Comparison of ENCODE assay signal across 8 cellular contexts in the genomic region with DNA sequence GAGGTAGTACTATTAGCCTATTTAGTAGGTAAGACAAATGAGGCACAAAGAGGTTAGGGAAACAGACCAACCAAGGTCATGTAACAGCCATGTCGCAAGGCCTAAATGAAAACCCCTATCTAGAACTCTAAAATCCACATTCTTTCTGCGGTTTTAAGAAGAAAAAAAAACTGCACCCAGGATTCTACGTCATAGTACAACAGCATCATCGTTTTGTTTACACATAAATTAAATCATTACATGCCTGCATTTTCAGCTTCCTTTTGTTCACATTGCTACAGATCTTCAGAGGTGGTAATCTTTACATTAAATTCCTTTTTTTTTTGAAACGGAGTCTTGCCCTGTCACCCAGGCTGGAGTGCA. TPM values are rescaled to one million over a fixed set of nuclear protein-coding genes. Genes with fewer than 3 reads are reported as not detected.
DNase-seq lines count a peak whose midpoint lies in the region; ATAC-seq and TF ChIP-seq lines count a peak whose summit lies in the region.

No MANE protein-coding gene starts in this region.

- no peaks in the 10 kb centered on the region for H3K36me3 ChIP-seq in thymus (ENCODE audit: control insufficient read depth, insufficient read depth)

- DNase-seq in activated T-cell treated with anti-CD3 and anti-CD28 coated beads, Interleukin-2, amount 50 U/mL, for 24 hours, result no peak
- DNase-seq in activated T-cell treated with anti-CD3 and anti-CD28 coated beads for 4 hours (no peak), T-helper 17 cell (no peak), glutamatergic neuron (no peak), NCI-H526 (lab: John Stamatoyannopoulos, UW) (no peak), DMS79 (lab: John Stamatoyannopoulos, UW) (no peak)

- H3K4me3 ChIP-seq in thymus (ENCODE audit: low read length), result peak overlapping the region; percentile 95

- no peaks in the 10 kb centered on the region for H3K9me3 Mint-ChIP-seq in activated T-cell treated with anti-CD3 and anti-CD28 coated beads, Interleukin-2, amount 50 U/mL, for 24 hours
- H3K9me3 Mint-ChIP-seq in glutamatergic neuron (ENCODE audit: unreplicated experiment), result peaks cover 2% of the 10 kb centered on the region

- peaks cover 9% of the 10 kb centered on the region for H3K4me1 ChIP-seq in thymus (ENCODE audit: control insufficient read depth, insufficient read depth, low read length)

- no peak for TF ChIP-seq CTCF in glutamatergic neuron (IDR thresholded peaks at IDR 0.05; ENCODE audit: partially characterized antibody, unreplicated experiment)

- no peaks in the 10 kb centered on the region for H3K27me3 ChIP-seq in thymus (ENCODE audit: control insufficient read depth, insufficient read depth)

- H3K9me3 ChIP-seq in T-helper 17 cell (ENCODE audit: control insufficient read depth, low read length, poor library complexity, severe bottlenecking) (no peaks in the 10 kb centered on the region), thymus (ENCODE audit: control insufficient read depth) (peaks cover 2% of the 10 kb centered on the region)

- peak overlapping the region; percentile 89 for H3K4me3 Mint-ChIP-seq in activated T-cell treated with anti-CD3 and anti-CD28 coated beads, Interleukin-2, amount 50 U/mL, for 24 hours
- H3K4me3 Mint-ChIP-seq in T-helper 17 cell, result peak overlapping the region; percentile 88
- H3K4me3 Mint-ChIP-seq in glutamatergic neuron (ENCODE audit: unreplicated experiment), result peak overlapping the region; percentile 77

- no peak for ATAC-seq in T-helper 17 cell
- no peak for ATAC-seq in GM21619 (IDR thresholded peaks at IDR 0.05; ENCODE audit: unreplicated experiment)

- H3K27ac Mint-ChIP-seq in activated T-cell treated with anti-CD3 and anti-CD28 coated beads, Interleukin-2, amount 50 U/mL, for 24 hours, result peak overlapping the region; percentile 95
- H3K27ac Mint-ChIP-seq in T-helper 17 cell (peak overlapping the region; percentile 93), glutamatergic neuron (ENCODE audit: unreplicated experiment) (peak overlapping the region; percentile 40)

- no peak overlapping the region for H3K27ac ChIP-seq in thymus (ENCODE audit: low read depth)

- 85% methylated on average over 5 of the region's 5 CpGs for WGBS in thymus

- peaks cover 28% of the 10 kb centered on the region for H3K4me1 Mint-ChIP-seq in activated T-cell treated with anti-CD3 and anti-CD28 coated beads, Interleukin-2, amount 50 U/mL, for 24 hours (ENCODE audit: low read depth)
- H3K4me1 Mint-ChIP-seq in T-helper 17 cell, result peaks cover 16% of the 10 kb centered on the region
- peaks cover 5% of the 10 kb centered on the region for H3K4me1 Mint-ChIP-seq in glutamatergic neuron (ENCODE audit: low read depth, unreplicated experiment)

- H3K36me3 Mint-ChIP-seq in activated T-cell treated with anti-CD3 and anti-CD28 coated beads, Interleukin-2, amount 50 U/mL, for 24 hours (ENCODE audit: low read depth), result peaks cover 43% of the 10 kb centered on the region
- peaks cover 4% of the 10 kb centered on the region for H3K36me3 Mint-ChIP-seq in T-helper 17 cell (ENCODE audit: low read depth)
- no peaks in the 10 kb centered on the region for H3K36me3 Mint-ChIP-seq in glutamatergic neuron (ENCODE audit: unreplicated experiment)

- H3K27me3 Mint-ChIP-seq in activated T-cell treated with anti-CD3 and anti-CD28 coated beads, Interleukin-2, amount 50 U/mL, for 24 hours, result peaks cover 21% of the 10 kb centered on the region
- H3K27me3 Mint-ChIP-seq in T-helper 17 cell (peaks cover 21% of the 10 kb centered on the region), glutamatergic neuron (ENCODE audit: unreplicated experiment) (no peaks in the 10 kb centered on the region)

RNA-seq across cellular contexts. Expression of a gene that starts 0.5 kb away (rescaled TPM):
- total RNA-seq in T-helper 17 cell (10 to 100 TPM; 91.3 to 97.3 TPM), glutamatergic neuron (ENCODE audit: unreplicated experiment) (78.6 TPM)
- 78.9 TPM for polyA plus RNA-seq in thymus

Comparison
In these comparisons a context has a peak if more than half of its experiments do, and no peak if none do; other contexts are left out.
1. H3K27ac Mint-ChIP-seq: peak in every context shown above with its lines; median percentile 95 in activated T-cell treated with anti-CD3 and anti-CD28 coated beads, Interleukin-2, amount 50 U/mL, for 24 hours; 93 in T-helper 17 cell; 40 in glutamatergic neuron.